ENCODE assay signal across 13 cellular contexts in the genomic region with DNA sequence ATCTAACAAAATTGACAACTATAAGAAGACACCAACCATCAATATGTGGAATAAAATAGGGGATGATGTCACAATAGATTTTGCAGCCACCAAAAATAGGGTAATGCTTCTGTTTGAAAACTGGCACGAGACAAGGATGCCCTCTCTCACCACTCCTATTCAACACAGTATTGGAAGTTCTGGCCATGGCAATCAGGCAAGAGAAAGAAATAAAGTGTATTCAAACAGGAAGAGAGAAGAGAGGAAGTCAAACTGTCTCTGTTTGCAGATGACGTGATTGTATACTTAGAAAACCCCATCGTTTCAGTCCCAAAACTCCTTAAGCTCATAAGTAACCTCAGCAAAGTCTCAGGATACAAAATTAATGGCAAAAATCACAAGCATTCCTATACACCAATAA. TPM values are rescaled to one million over a fixed set of nuclear protein-coding genes. Genes with fewer than 3 reads are reported as not detected.
A peak's percentile ranks its signal among the peaks of the same experiment; 100 is the strongest.
DNase-seq lines count a peak whose midpoint lies in the region; ATAC-seq, FAIRE-seq and TF ChIP-seq lines count a peak whose summit lies in the region.
"Not testable (repeated sequence)": the region's sequence is repeated elsewhere in the genome, so short reads cannot be mapped to it uniquely, and the experiment has no call there.
"Had no signal": no experiment of that assay in that cellular context is flagged by ENCODE, and none has a peak within 500 bp of the region (broad histone marks: within the 10 kb centered on the region; RNA-seq: fewer than 3 reads in every experiment).

No MANE protein-coding gene starts in this region.

- H3K4me3 Mint-ChIP-seq in activated CD4-positive, alpha-beta T cell treated with anti-CD3 and anti-CD28 coated beads, Interleukin-2, amount 10 ng/mL, durations not matched to agents 24 days and 14 days: peak overlapping the region; percentile 56
- not testable (repeated sequence) for H3K4me3 Mint-ChIP-seq in activated T-cell treated with anti-CD3 and anti-CD28 coated beads, Interleukin-2, amount 50 U/mL, for 24 hours; stimulated activated memory B cell treated with anti-CD40 and anti-IgM and Interleukin-4, amounts not matched to agents 10 μg/mL and 1 μg/mL and 100 μg/mL, for 72 hours
- H3K4me3 Mint-ChIP-seq in activated naive CD4-positive, alpha-beta T cell treated with anti-CD3 and anti-CD28 coated beads, Interleukin-2, amount 50 U/mL, for 24 hours: peak overlapping the region; percentile 57
- H3K4me3 Mint-ChIP-seq in naive B cell: peak overlapping the region in 1 of 8 donors; percentile 31

- peak overlapping the region; percentile 97 for H3K27ac Mint-ChIP-seq in activated CD4-positive, alpha-beta T cell treated with anti-CD3 and anti-CD28 coated beads, Interleukin-2, amount 10 ng/mL, durations not matched to agents 24 days and 14 days
- H3K27ac Mint-ChIP-seq in activated T-cell treated with anti-CD3 and anti-CD28 coated beads, Interleukin-2, amount 50 U/mL, for 24 hours: peak overlapping the region; percentile 96
- peak overlapping the region; percentile 43 for H3K27ac Mint-ChIP-seq in activated naive CD4-positive, alpha-beta T cell treated with anti-CD3 and anti-CD28 coated beads, Interleukin-2, amount 50 U/mL, for 24 hours
- peak overlapping the region in 4 of 6 donors; percentile 1 to 72 (median 40) for H3K27ac Mint-ChIP-seq in naive B cell
- H3K27ac Mint-ChIP-seq in stimulated activated memory B cell treated with anti-CD40 and anti-IgM and Interleukin-4, amounts not matched to agents 10 μg/mL and 1 μg/mL and 100 μg/mL, for 72 hours: peak overlapping the region; percentile 20

- not testable (repeated sequence) for H3K27me3 ChIP-seq in brain microvascular endothelial cell (replicated peaks)

- not testable (repeated sequence) for H3K4me3 ChIP-seq in brain microvascular endothelial cell (ENCODE audit: low read depth, low read length)

- not testable (repeated sequence) for TF ChIP-seq CTCF in brain microvascular endothelial cell (IDR thresholded peaks at IDR 0.05; ENCODE audit: low read depth, low read length, missing control alignments)

- H3K36me3 Mint-ChIP-seq in activated CD4-positive, alpha-beta T cell treated with anti-CD3 and anti-CD28 coated beads, Interleukin-2, amount 10 ng/mL, durations not matched to agents 24 days and 14 days (ENCODE audit: low read depth): peaks cover 66% of the 10 kb centered on the region
- peaks cover 77% of the 10 kb centered on the region for H3K36me3 Mint-ChIP-seq in activated T-cell treated with anti-CD3 and anti-CD28 coated beads, Interleukin-2, amount 50 U/mL, for 24 hours (ENCODE audit: low read depth)
- peaks cover 44% of the 10 kb centered on the region for H3K36me3 Mint-ChIP-seq in activated naive CD4-positive, alpha-beta T cell treated with anti-CD3 and anti-CD28 coated beads, Interleukin-2, amount 50 U/mL, for 24 hours
- H3K36me3 Mint-ChIP-seq in naive B cell: peaks cover 0 to 13% of the 10 kb centered on the region in 2 donors
- peaks cover 64% of the 10 kb centered on the region for H3K36me3 Mint-ChIP-seq in stimulated activated memory B cell treated with anti-CD40 and anti-IgM and Interleukin-4, amounts not matched to agents 10 μg/mL and 1 μg/mL and 100 μg/mL, for 72 hours

- ATAC-seq in naive B cell (ENCODE audit: low read depth in 2 of 2); stimulated activated memory B cell treated with anti-CD40 and anti-IgM and Interleukin-4, amounts not matched to agents 10 μg/mL and 1 μg/mL and 100 μg/mL, for 72 hours: not testable (repeated sequence)

- peaks cover 52% of the 10 kb centered on the region for H3K4me1 Mint-ChIP-seq in activated CD4-positive, alpha-beta T cell treated with anti-CD3 and anti-CD28 coated beads, Interleukin-2, amount 10 ng/mL, durations not matched to agents 24 days and 14 days
- H3K4me1 Mint-ChIP-seq in activated T-cell treated with anti-CD3 and anti-CD28 coated beads, Interleukin-2, amount 50 U/mL, for 24 hours (ENCODE audit: low read depth): peaks cover 75% of the 10 kb centered on the region
- peaks cover 85% of the 10 kb centered on the region for H3K4me1 Mint-ChIP-seq in activated naive CD4-positive, alpha-beta T cell treated with anti-CD3 and anti-CD28 coated beads, Interleukin-2, amount 50 U/mL, for 24 hours
- peaks cover 44 to 63% (median 46%) of the 10 kb centered on the region in 3 donors for H3K4me1 Mint-ChIP-seq in naive B cell
- H3K4me1 Mint-ChIP-seq in stimulated activated memory B cell treated with anti-CD40 and anti-IgM and Interleukin-4, amounts not matched to agents 10 μg/mL and 1 μg/mL and 100 μg/mL, for 72 hours: peaks cover 54% of the 10 kb centered on the region

- peak overlapping the region; percentile 91 for H3K27ac ChIP-seq in brain microvascular endothelial cell

- not testable (repeated sequence) for FAIRE-seq in GM12891 (lab: Jason Lieb, UNC)

- not testable (repeated sequence) for TF ChIP-seq POLR2A in GM12891 (IDR thresholded peaks at IDR 0.05; ENCODE audit: low read depth, low read length)

- not testable (repeated sequence) for H3K27me3 Mint-ChIP-seq in activated CD4-positive, alpha-beta T cell treated with anti-CD3 and anti-CD28 coated beads, Interleukin-2, amount 10 ng/mL, durations not matched to agents 24 days and 14 days; activated T-cell treated with anti-CD3 and anti-CD28 coated beads, Interleukin-2, amount 50 U/mL, for 24 hours; activated naive CD4-positive, alpha-beta T cell treated with anti-CD3 and anti-CD28 coated beads, Interleukin-2, amount 50 U/mL, for 24 hours; naive B cell; stimulated activated memory B cell treated with anti-CD40 and anti-IgM and Interleukin-4, amounts not matched to agents 10 μg/mL and 1 μg/mL and 100 μg/mL, for 72 hours

- intact Hi-C loops in activated CD4-positive, alpha-beta T cell treated with anti-CD3 and anti-CD28 coated beads, Interleukin-2, amount 10 ng/mL, durations not matched to agents 24 days and 14 days (cut with micrococcal nuclease): loop anchor here (5.0 kb wide), 2 partner anchors 723 to 823 kb away; partner anchors contain the start of gene TMPRSS11B

- in situ Hi-C loops in brain microvascular endothelial cell (cut with HindIII; ENCODE audit: low pct_ligation_motif_present, low sequenced_read_pairs): not testable (repeated sequence)

- H3K36me3 ChIP-seq in brain microvascular endothelial cell (replicated peaks): not testable (repeated sequence)

- DNase-seq in GM12891 (ENCODE audit: insufficient read length, low spot score); activated CD4-positive, alpha-beta T cell treated with anti-CD3 and anti-CD28 coated beads, Interleukin-2, amount 10 ng/mL, durations not matched to agents 24 days and 14 days; activated T-cell treated with anti-CD3 and anti-CD28 coated beads, Interleukin-2, amount 50 U/mL, for 24 hours; brain microvascular endothelial cell; naive B cell: not testable (repeated sequence)

- peaks cover 35% of the 10 kb centered on the region for H3K9me3 Mint-ChIP-seq in activated CD4-positive, alpha-beta T cell treated with anti-CD3 and anti-CD28 coated beads, Interleukin-2, amount 10 ng/mL, durations not matched to agents 24 days and 14 days
- H3K9me3 Mint-ChIP-seq in activated T-cell treated with anti-CD3 and anti-CD28 coated beads, Interleukin-2, amount 50 U/mL, for 24 hours; naive B cell; stimulated activated memory B cell treated with anti-CD40 and anti-IgM and Interleukin-4, amounts not matched to agents 10 μg/mL and 1 μg/mL and 100 μg/mL, for 72 hours: not testable (repeated sequence)
- H3K9me3 Mint-ChIP-seq in activated naive CD4-positive, alpha-beta T cell treated with anti-CD3 and anti-CD28 coated beads, Interleukin-2, amount 50 U/mL, for 24 hours: peaks cover 12% of the 10 kb centered on the region

TF ChIP-seq in GM12891, 5 proteins besides CTCF, POLR2A, EP300 and RAD21:
- TF ChIP-seq SPI1 (IDR thresholded peaks at IDR 0.05; ENCODE audit: low read depth, low read length): peak; percentile 23; the same call in 1 of the 2 replicates

RNA-seq across cellular contexts. Expression of gene CENPC, which starts 21.2 kb away (rescaled TPM):
- 10.2 TPM for polyA plus RNA-seq in GM12891 (2012; ENCODE audit: low read depth, missing spikeins)
- 25.7 and 28.3 TPM in 2 replicates for total RNA-seq in activated CD4-positive, alpha-beta T cell treated with anti-CD3 and anti-CD28 coated beads, Interleukin-2, amount 10 ng/mL, durations not matched to agents 24 days and 14 days
- 10 to 100 TPM; 17.6 to 28.1 (median 21.9) TPM for polyA plus RNA-seq in naive B cell (ENCODE audit: low read depth in 6 of 6)

RNA-seq across cellular contexts. Expression of gene STAP1, which starts 34.4 kb away (rescaled TPM):
- polyA plus RNA-seq in GM12891 (2012; ENCODE audit: low read depth, missing spikeins): 35.8 TPM
- 15.0 and 15.6 TPM in 2 replicates for total RNA-seq in activated CD4-positive, alpha-beta T cell treated with anti-CD3 and anti-CD28 coated beads, Interleukin-2, amount 10 ng/mL, durations not matched to agents 24 days and 14 days
- 100 to 1,000 TPM; 166 to 237 (median 224) TPM for polyA plus RNA-seq in naive B cell (ENCODE audit: low read depth in 6 of 6)
- total RNA-seq: A673, Calu3, G401, H7, MCF 10A had no signal
- polyA plus RNA-seq: BJ had no signal

Comparison
In these comparisons a context has a peak if more than half of its experiments do, and no peak if none do; other contexts are left out.
1. H3K27ac Mint-ChIP-seq: peak in every context shown above with its lines; median percentile 97 in activated CD4-positive, alpha-beta T cell treated with anti-CD3 and anti-CD28 coated beads, Interleukin-2, amount 10 ng/mL, durations not matched to agents 24 days and 14 days; 96 in activated T-cell treated with anti-CD3 and anti-CD28 coated beads, Interleukin-2, amount 50 U/mL, for 24 hours; 43 in activated naive CD4-positive, alpha-beta T cell treated with anti-CD3 and anti-CD28 coated beads, Interleukin-2, amount 50 U/mL, for 24 hours; 40 in naive B cell; 20 in stimulated activated memory B cell treated with anti-CD40 and anti-IgM and Interleukin-4, amounts not matched to agents 10 μg/mL and 1 μg/mL and 100 μg/mL, for 72 hours.